In the genomic region with DNA sequence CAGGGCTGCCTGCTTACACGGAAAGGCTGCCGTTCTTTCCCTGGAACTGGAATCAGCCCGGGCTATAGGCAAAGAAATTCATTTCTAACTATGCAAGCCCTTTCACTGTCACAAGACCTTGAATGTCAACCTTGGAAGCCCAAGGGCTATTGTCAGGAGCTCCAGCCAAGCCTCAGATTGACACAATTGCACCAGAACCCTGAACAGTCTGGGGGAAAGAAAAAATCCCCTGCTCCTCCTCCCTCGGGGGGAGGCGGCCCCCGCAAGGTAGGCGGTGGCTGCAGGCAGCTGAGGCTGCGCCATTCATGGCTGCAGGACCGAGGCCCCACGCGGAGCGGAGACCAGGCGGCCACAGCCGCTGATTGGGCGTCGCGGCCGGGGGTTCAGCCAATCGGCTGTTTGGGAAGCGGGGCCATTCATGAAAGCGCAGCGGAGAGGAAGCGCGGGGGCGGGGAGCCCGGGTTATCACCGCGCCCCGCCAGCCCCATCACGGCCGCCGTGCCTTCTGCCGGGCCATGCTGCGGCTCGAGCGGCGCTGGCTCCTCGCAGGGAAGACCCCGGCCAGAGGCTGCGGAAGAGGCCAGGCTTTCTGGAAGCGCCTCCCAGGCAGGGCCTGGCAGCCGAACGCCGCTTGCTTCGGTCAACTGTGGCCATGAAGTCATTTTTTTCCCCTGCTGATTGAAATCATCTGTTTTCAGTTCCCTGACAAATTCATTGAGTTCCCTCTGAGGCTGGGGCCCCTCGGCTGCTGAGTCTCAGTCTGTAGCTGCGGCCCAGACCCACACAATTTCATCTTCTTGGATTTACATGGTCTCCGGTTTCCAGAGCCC, we compare ENCODE assay signal across 8 cellular contexts. TPM values are rescaled to one million over a fixed set of nuclear protein-coding genes. Genes with fewer than 3 reads are reported as not detected.
DNase-seq lines count a peak whose midpoint lies in the region; ATAC-seq and TF ChIP-seq lines count a peak whose summit lies in the region.

No MANE protein-coding gene starts in this region.

- no peaks in the 10 kb centered on the region for H3K36me3 Mint-ChIP-seq in activated T-cell treated with anti-CD3 and anti-CD28 coated beads, Interleukin-2, amount 50 U/mL, for 72 hours (ENCODE audit: insufficient read depth in 2 of 2)
- H3K36me3 Mint-ChIP-seq in naive B cell, result no peaks in the 10 kb centered on the region
- H3K36me3 Mint-ChIP-seq in stimulated activated effector memory CD8-positive, alpha-beta T cell treated with anti-CD3 and anti-CD28 coated beads, Interleukin-12 subunit alpha, Interleukin-12 subunit beta, amount 100 ng/mL, for 72 hours, result no peaks in the 10 kb centered on the region

- intact Hi-C loops in esophagus muscularis mucosa (cut with DNase I), result loop anchor here (2.0 to 10.0 kb wide), 4 partner anchors 53 to 319 kb away; partner anchors contain the start of gene MYEOV

- 1% methylated on average over 21 of the region's 48 CpGs for WGBS in esophagus muscularis mucosa

- peaks cover 34 to 40% (median 36%) of the 10 kb centered on the region in 4 donors for H3K4me1 ChIP-seq in esophagus muscularis mucosa

- TF ChIP-seq CTCF in AG10803 (conservative IDR thresholded peaks at IDR 0.05; ENCODE audit: low read length), result no peak
- no peak for TF ChIP-seq CTCF in esophagus muscularis mucosa (IDR thresholded peaks at IDR 0.05)

- no peaks in the 10 kb centered on the region for H3K9me3 Mint-ChIP-seq in activated T-cell treated with anti-CD3 and anti-CD28 coated beads, Interleukin-2, amount 50 U/mL, for 72 hours
- H3K9me3 Mint-ChIP-seq in naive B cell, result no peaks in the 10 kb centered on the region
- H3K9me3 Mint-ChIP-seq in stimulated activated effector memory CD8-positive, alpha-beta T cell treated with anti-CD3 and anti-CD28 coated beads, Interleukin-12 subunit alpha, Interleukin-12 subunit beta, amount 100 ng/mL, for 72 hours, result no peaks in the 10 kb centered on the region

- no peak for TF ChIP-seq EP300 in esophagus muscularis mucosa (IDR thresholded peaks at IDR 0.05)

- peak; percentile 85 for ATAC-seq in GM19025 (IDR thresholded peaks at IDR 0.05; ENCODE audit: low read depth, unreplicated experiment)
- peak; percentile 75 for ATAC-seq in HG03342 (IDR thresholded peaks at IDR 0.05; ENCODE audit: unreplicated experiment)
- ATAC-seq in activated T-cell treated with anti-CD3 and anti-CD28 coated beads, Interleukin-2, amount 50 U/mL, for 72 hours (replicated peaks in 1 of 2), result peak; percentile 86 to 87
- ATAC-seq in naive B cell (ENCODE audit: low read depth in 2 of 2), result peak; percentile 93 to 95
- ATAC-seq in stimulated activated effector memory CD8-positive, alpha-beta T cell treated with anti-CD3 and anti-CD28 coated beads, Interleukin-12 subunit alpha, Interleukin-12 subunit beta, amount 100 ng/mL, for 72 hours, result peak; percentile 86

- no peaks in the 10 kb centered on the region for H3K36me3 ChIP-seq in esophagus muscularis mucosa

- no peaks in the 10 kb centered on the region for H3K27me3 ChIP-seq in esophagus muscularis mucosa

- H3K27ac ChIP-seq in esophagus muscularis mucosa (replicated peaks in 1 of 4), result peak overlapping the region; percentile 73 to 87 (median 82)

- DNase-seq in AG10803 (ENCODE audit: low read depth) (peak; percentile 93), OCI-M1 (lab: John Stamatoyannopoulos, UW) (peak; percentile 100), esophagus muscularis mucosa (ENCODE audit: extremely low spot score) (peak; percentile 97), naive B cell (peak; percentile 67)
- peak; percentile 76 to 79 for DNase-seq in activated T-cell treated with anti-CD3 and anti-CD28 coated beads, Interleukin-2, amount 50 U/mL, for 72 hours
- DNase-seq in stimulated activated effector memory CD8-positive, alpha-beta T cell treated with anti-CD3 and anti-CD28 coated beads, Interleukin-12 subunit alpha, Interleukin-12 subunit beta, amount 100 ng/mL, for 72 hours (ENCODE audit: low spot score in 2 of 2), result peak; percentile 56 to 82

- no peak for TF ChIP-seq POLR2A in esophagus muscularis mucosa (IDR thresholded peaks at IDR 0.05; ENCODE audit: low read depth)

- H3K27me3 Mint-ChIP-seq in activated T-cell treated with anti-CD3 and anti-CD28 coated beads, Interleukin-2, amount 50 U/mL, for 72 hours (ENCODE audit: low read depth), result peaks cover 28% of the 10 kb centered on the region
- H3K27me3 Mint-ChIP-seq in naive B cell, result peaks cover 5 to 24% (median 21%) of the 10 kb centered on the region in 3 donors

- peak overlapping the region; percentile 72 to 78 for H3K4me3 Mint-ChIP-seq in activated T-cell treated with anti-CD3 and anti-CD28 coated beads, Interleukin-2, amount 50 U/mL, for 72 hours
- peak overlapping the region; percentile 65 to 88 (median 77) for H3K4me3 Mint-ChIP-seq in naive B cell
- H3K4me3 Mint-ChIP-seq in stimulated activated effector memory CD8-positive, alpha-beta T cell treated with anti-CD3 and anti-CD28 coated beads, Interleukin-12 subunit alpha, Interleukin-12 subunit beta, amount 100 ng/mL, for 72 hours, result peak overlapping the region; percentile 62

- H3K4me1 Mint-ChIP-seq in activated T-cell treated with anti-CD3 and anti-CD28 coated beads, Interleukin-2, amount 50 U/mL, for 72 hours (ENCODE audit: low read depth), result peaks cover 22% of the 10 kb centered on the region
- H3K4me1 Mint-ChIP-seq in naive B cell, result peaks cover 7 to 18% (median 10%) of the 10 kb centered on the region in 3 donors
- peaks cover 12% of the 10 kb centered on the region for H3K4me1 Mint-ChIP-seq in stimulated activated effector memory CD8-positive, alpha-beta T cell treated with anti-CD3 and anti-CD28 coated beads, Interleukin-12 subunit alpha, Interleukin-12 subunit beta, amount 100 ng/mL, for 72 hours

- H3K9me3 ChIP-seq in esophagus muscularis mucosa, result no peaks in the 10 kb centered on the region

- H3K4me3 ChIP-seq in AG10803 (ENCODE audit: low read length), result peak overlapping the region; percentile 59
- peak overlapping the region; percentile 53 to 63 (median 54) for H3K4me3 ChIP-seq in esophagus muscularis mucosa

- no peak overlapping the region for H3K27ac Mint-ChIP-seq in activated T-cell treated with anti-CD3 and anti-CD28 coated beads, Interleukin-2, amount 50 U/mL, for 72 hours
- H3K27ac Mint-ChIP-seq in naive B cell, result peak overlapping the region in 4 of 6 donors; percentile 12 to 90 (median 36)
- no peak overlapping the region for H3K27ac Mint-ChIP-seq in stimulated activated effector memory CD8-positive, alpha-beta T cell treated with anti-CD3 and anti-CD28 coated beads, Interleukin-12 subunit alpha, Interleukin-12 subunit beta, amount 100 ng/mL, for 72 hours

RNA-seq across cellular contexts. Expression of gene LINC01488, which starts 38.1 kb away (rescaled TPM):
- total RNA-seq in activated T-cell treated with anti-CD3 and anti-CD28 coated beads, Interleukin-2, amount 50 U/mL, for 72 hours, result not detected
- total RNA-seq in esophagus muscularis mucosa, result not detected
- not detected for polyA plus RNA-seq in naive B cell (ENCODE audit: low read depth in 6 of 6)

Comparison
In these comparisons a context has a peak if more than half of its experiments do, and no peak if none do; other contexts are left out.
1. Peak in every context shown above with its lines: DNase-seq, ATAC-seq, H3K4me3 ChIP-seq and H3K27ac ChIP-seq.
2. H3K27ac Mint-ChIP-seq: peak in naive B cell (4 of 6); none in activated T-cell treated with anti-CD3 and anti-CD28 coated beads, Interleukin-2, amount 50 U/mL, for 72 hours (single experiment) and stimulated activated effector memory CD8-positive, alpha-beta T cell treated with anti-CD3 and anti-CD28 coated beads, Interleukin-12 subunit alpha, Interleukin-12 subunit beta, amount 100 ng/mL, for 72 hours (single experiment).